Comparison of ENCODE assay signal across 38 cellular contexts in the genomic region with DNA sequence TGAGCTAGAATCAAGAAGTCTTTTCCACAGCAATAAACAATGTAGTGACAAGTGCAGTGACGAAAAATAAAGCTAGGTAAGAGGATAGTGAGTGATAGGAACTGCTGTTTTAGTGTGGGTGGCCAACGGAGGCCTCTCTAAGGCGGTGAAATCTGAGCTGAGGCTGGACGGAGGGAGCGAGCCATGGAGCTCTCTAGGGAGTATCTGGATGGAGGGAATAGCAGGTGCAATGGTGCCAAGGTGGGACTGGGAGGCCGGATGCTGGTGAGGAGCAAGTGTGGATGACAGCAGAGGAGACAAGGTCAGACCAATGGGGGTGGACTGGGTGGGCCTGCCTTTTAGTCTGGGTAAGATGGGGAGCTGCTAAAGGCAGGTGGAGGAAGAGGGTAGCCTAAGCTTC. TPM values are rescaled to one million over a fixed set of nuclear protein-coding genes. Genes with fewer than 3 reads are reported as not detected.
"Had no signal": no experiment of that assay in that cellular context is flagged by ENCODE, and none has a peak within 500 bp of the region (broad histone marks: within the 10 kb centered on the region; RNA-seq: fewer than 3 reads in every experiment).

No MANE protein-coding gene starts in this region.

- H3K9me3 ChIP-seq: adrenal gland, body of pancreas, breast epithelium had no signal

- H3K4me1 Mint-ChIP-seq: activated B cell treated with CpG ODN at 0.5 μM for 24 hours; activated CD4-positive, alpha-beta memory T cell treated with anti-CD3 and anti-CD28 coated beads, Interleukin-2, amount 10 ng/mL, durations not matched to agents 7 days and 5 days; activated naive CD4-positive, alpha-beta T cell treated with anti-CD3 and anti-CD28 coated beads, Interleukin-2, amount 50 U/mL, for 24 hours had no signal

- H3K27ac ChIP-seq: adrenal gland, body of pancreas, breast epithelium, PC-9, RWPE1, VCaP had no signal

- H3K36me3 ChIP-seq: adrenal gland, breast epithelium, MG63 had no signal

- H3K36me3 Mint-ChIP-seq: activated naive CD4-positive, alpha-beta T cell treated with anti-CD3 and anti-CD28 coated beads, Interleukin-2, amount 50 U/mL, for 24 hours had no signal

- H3K9me3 Mint-ChIP-seq: activated B cell treated with CpG ODN at 0.5 μM for 24 hours; activated CD4-positive, alpha-beta memory T cell treated with anti-CD3 and anti-CD28 coated beads, Interleukin-2, amount 10 ng/mL, durations not matched to agents 7 days and 5 days; activated naive CD4-positive, alpha-beta T cell treated with anti-CD3 and anti-CD28 coated beads, Interleukin-2, amount 50 U/mL, for 24 hours; activated T-cell treated with anti-CD3 and anti-CD28 coated beads, Interleukin-2, amount 50 U/mL, for 24 hours; activated T-helper 2 cell treated with anti-CD3 and anti-CD28 coated beads, Interferon-gamma antibody, Interleukin-2, Interleukin-4, amounts not matched to agents 10 μg/mL and 5 μg/mL and 100 μg/mL, durations not matched to agents 14 hours and 24 hours and 36 hours had no signal

- H3K27me3 ChIP-seq: body of pancreas, breast epithelium, MG63 had no signal

- H3K27me3 Mint-ChIP-seq: activated B cell treated with CpG ODN at 0.5 μM for 24 hours had no signal

- DNase-seq: activated B cell treated with CpG ODN at 0.5 μM for 24 hours; activated CD4-positive, alpha-beta memory T cell treated with anti-CD3 and anti-CD28 coated beads, Interleukin-2, amount 10 ng/mL, durations not matched to agents 7 days and 5 days; activated CD4-positive, alpha-beta T cell treated with anti-CD3 and anti-CD28 coated beads for 4 hours; activated CD4-positive, CD25-positive, alpha-beta regulatory T cell treated with anti-CD3 and anti-CD28 coated beads, Interleukin-2, amount 50 U/mL, for 72 hours; activated gamma-delta T cell; activated naive CD4-positive, alpha-beta T cell treated with Interleukin-2 at 50 U/mL for 16 hours; activated T-cell treated with anti-CD3 and anti-CD28 coated beads, Interleukin-2, amount 50 U/mL, for 24 hours; adrenal gland; body of pancreas; KG1; MG63; NCI-H1048; NCI-H1105 treated with DMSO at 0.1 percent for 48 hours; NCI-H1436; NCI-H1694; NCI-H1930; NCI-H2081 treated with DMSO at 0.1 percent for 48 hours; NCI-H226; NCI-H446 treated with DMSO at 0.1 percent for 48 hours; NCI-H524; NCI-H69; NCI-H82; NK-92 treated with Interleukin-12 subunit alpha and Interleukin-12 subunit beta, amount 100 ng/mL, for 24 hours; PC-9; SIG-M5; SW 1271; T-helper 1 cell; T-helper 2 cell; T-helper 9 cell had no signal

- H3K4me3 ChIP-seq: adrenal gland, body of pancreas, breast epithelium, MG63, PC-9 had no signal

- H3K4me1 ChIP-seq: body of pancreas, breast epithelium had no signal

- H3K4me3 Mint-ChIP-seq: activated B cell treated with CpG ODN at 0.5 μM for 24 hours; activated CD4-positive, alpha-beta memory T cell treated with anti-CD3 and anti-CD28 coated beads, Interleukin-2, amount 10 ng/mL, durations not matched to agents 7 days and 5 days; activated naive CD4-positive, alpha-beta T cell treated with anti-CD3 and anti-CD28 coated beads, Interleukin-2, amount 50 U/mL, for 24 hours; activated T-cell treated with anti-CD3 and anti-CD28 coated beads, Interleukin-2, amount 50 U/mL, for 24 hours had no signal

- H3K27ac Mint-ChIP-seq: activated B cell treated with CpG ODN at 0.5 μM for 24 hours; activated CD4-positive, alpha-beta memory T cell treated with anti-CD3 and anti-CD28 coated beads, Interleukin-2, amount 10 ng/mL, durations not matched to agents 7 days and 5 days; activated naive CD4-positive, alpha-beta T cell treated with anti-CD3 and anti-CD28 coated beads, Interleukin-2, amount 50 U/mL, for 24 hours; activated T-cell treated with anti-CD3 and anti-CD28 coated beads, Interleukin-2, amount 50 U/mL, for 24 hours; activated T-helper 2 cell treated with anti-CD3 and anti-CD28 coated beads, Interferon-gamma antibody, Interleukin-2, Interleukin-4, amounts not matched to agents 10 μg/mL and 5 μg/mL and 100 μg/mL, durations not matched to agents 14 hours and 24 hours and 36 hours had no signal

RNA-seq across cellular contexts. Expression of gene TRH, which starts 26.6 kb away (rescaled TPM):
- total RNA-seq: activated B cell treated with CpG ODN at 0.5 μM for 24 hours; activated CD4-positive, alpha-beta memory T cell treated with anti-CD3 and anti-CD28 coated beads, Interleukin-2, amount 10 ng/mL, durations not matched to agents 7 days and 5 days; activated CD8-positive, alpha-beta memory T cell treated with anti-CD3 and anti-CD28 coated beads for 36 hours; activated T-helper 2 cell treated with anti-CD3 and anti-CD28 coated beads, Interferon-gamma antibody, Interleukin-2, Interleukin-4, amounts not matched to agents 10 μg/mL and 5 μg/mL and 100 μg/mL, durations not matched to agents 14 hours and 24 hours and 36 hours; adrenal gland; body of pancreas; breast epithelium; cardiac septum; OCI-LY7; PC-9; Right ventricle myocardium inferior had no signal
